21 cellular contexts compared by ENCODE assay signal in genomic region chr10:13376297-13376696, GRCh38.
"Had no signal": no experiment of that assay in that cellular context is flagged by ENCODE, and none has a peak within 500 bp of the region (broad histone marks: within the 10 kb centered on the region; RNA-seq: fewer than 3 reads in every experiment).

No MANE protein-coding gene starts in this region.

- H3K4me1 ChIP-seq: esophagus squamous epithelium, lower lobe of right lung, right lobe of liver had no signal

- H3K27ac ChIP-seq: coronary artery, esophagus squamous epithelium, lower lobe of right lung, ovary, right lobe of liver, thoracic aorta, tibial nerve, upper lobe of left lung had no signal

- H3K27me3 ChIP-seq: ovary, right lobe of liver, upper lobe of left lung had no signal

- DNase-seq: effector memory CD8-positive, alpha-beta T cell; erythroblast; esophagus squamous epithelium; foreskin melanocyte; left ventricle myocardium superior; lower lobe of right lung; natural killer cell; occipital lobe; ovary; right lobe of liver; small intestine; stimulated activated CD4-positive, alpha-beta T cell treated with anti-CD3 and anti-CD28 coated beads, Interleukin-15, amount 100 ng/mL, for 24 hours; stimulated activated CD4-positive, alpha-beta T cell treated with anti-CD3 and anti-CD28 coated beads, Interleukin-2, amount 100 ng/mL, for 48 hours; stimulated activated naive B cell treated with anti-CD40 and anti-IgM and Interleukin-4, amounts not matched to agents 10 μg/mL and 1 μg/mL and 100 μg/mL, for 72 hours; upper lobe of left lung had no signal

- H3K4me3 ChIP-seq: coronary artery, esophagus squamous epithelium, lower lobe of right lung, ovary, right lobe of liver, thoracic aorta, tibial nerve, upper lobe of left lung had no signal

- FAIRE-seq: endometrium, keratinocyte, small intestine, urothelium cell line had no signal

- ATAC-seq: effector memory CD8-positive, alpha-beta T cell; left ventricle myocardium superior; lower lobe of right lung; natural killer cell; right lobe of liver; stimulated activated naive B cell treated with anti-CD40 and anti-IgM and Interleukin-4, amounts not matched to agents 10 μg/mL and 1 μg/mL and 100 μg/mL, for 72 hours had no signal

- H3K9me3 ChIP-seq: esophagus squamous epithelium, lower lobe of right lung, ovary, right lobe of liver, thoracic aorta, tibial nerve, upper lobe of left lung had no signal

- H3K36me3 ChIP-seq: esophagus squamous epithelium, lower lobe of right lung, ovary, right lobe of liver, thoracic aorta, tibial nerve, upper lobe of left lung had no signal
